ENCODE assay signal across 9 cellular contexts in the genomic region with DNA sequence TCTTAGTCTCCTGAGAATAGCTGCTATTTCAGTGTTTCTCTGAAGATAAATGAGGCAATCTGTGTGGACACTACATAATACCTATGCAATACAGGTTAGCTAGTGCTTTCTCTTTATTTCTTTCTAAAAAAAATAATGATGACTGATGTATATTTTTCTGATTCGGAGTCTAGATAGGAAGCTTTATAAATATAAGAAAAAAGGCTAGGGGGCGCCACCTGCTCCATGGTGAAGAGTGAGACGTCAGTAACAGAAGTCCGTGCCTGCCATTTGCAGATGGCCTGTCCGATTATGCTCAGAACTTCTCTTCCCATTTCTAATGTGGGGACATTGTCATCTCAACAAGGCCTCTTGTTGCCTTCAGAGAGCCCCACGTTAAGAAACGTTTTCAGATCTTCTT. TPM values are rescaled to one million over a fixed set of nuclear protein-coding genes. Genes with fewer than 3 reads are reported as not detected.
DNase-seq lines count a peak whose midpoint lies in the region; ATAC-seq and TF ChIP-seq lines count a peak whose summit lies in the region.
"Had no signal": no experiment of that assay in that cellular context is flagged by ENCODE, and none has a peak within 500 bp of the region (broad histone marks: within the 10 kb centered on the region; RNA-seq: fewer than 3 reads in every experiment).

No MANE protein-coding gene starts in this region.

- POLR2A ChIA-PET in AG04450 (lab: Yijun Ruan, JAX) = interaction anchor here (1.0 kb wide), 1 partner anchor 27 kb away, joined by 3 read pairs; a partner anchor contains a TSS

- DNase-seq in AG04450 (ENCODE audit: low read depth, low spot score) (no peak), COR-L47 (lab: John Stamatoyannopoulos, UW) (peak; percentile 15), OCI-M1 (lab: John Stamatoyannopoulos, UW) (peak; percentile 28), fibroblast of peridontal ligament (ENCODE audit: extremely low read depth) (peak; percentile 20), medulla oblongata (ENCODE audit: extremely low spot score) (no peak), KG1 (lab: John Stamatoyannopoulos, UW) (no peak)

- H3K9me3 ChIP-seq in AG04450 (ENCODE audit: control insufficient read depth, insufficient read depth, low read length) = no peaks in the 10 kb centered on the region; the same call in 1 of the 2 replicates
- H3K9me3 ChIP-seq: HAP-1 had no signal

- TF ChIP-seq CTCF in AG04450 (IDR thresholded peaks at IDR 0.05; ENCODE audit: low read depth, low read length) = peak; percentile 43

- H3K4me3 ChIP-seq in AG04450 (ENCODE audit: low read depth, low read length) = no peak overlapping the region
- H3K4me3 ChIP-seq: HAP-1 had no signal

- no peak overlapping the region for H3K27ac ChIP-seq in AG04450 (ENCODE audit: low read depth, low read length)

- H3K27me3 ChIP-seq in AG04450 (ENCODE audit: control insufficient read depth, insufficient read depth, low read length) = no peaks in the 10 kb centered on the region

- ATAC-seq in GM18511 (IDR thresholded peaks at IDR 0.05; ENCODE audit: unreplicated experiment) (no peak), HG02623 (IDR thresholded peaks at IDR 0.05; ENCODE audit: unreplicated experiment) (no peak)

- CTCF ChIA-PET in AG04450 (lab: Charles Lee) = interaction anchor here (0.8 to 4.7 kb wide), 10 partner anchors 12 to 371 kb away, joined by 3 to 42 read pairs (median 3); no protein-coding TSS in a partner anchor

RNA-seq across cellular contexts. Expression of a gene that starts 26.4 kb away (rescaled TPM):
- 1,269 and 1,338 TPM in 2 replicates for polyA plus RNA-seq in AG04450 (2011; rRNA removed)
- polyA minus RNA-seq in AG04450 (2011; rRNA and poly(A)+ RNA removed) = 337 and 391 TPM in 2 replicates

RNA-seq across cellular contexts. Expression of a gene that starts 49.0 kb away (rescaled TPM):
- polyA plus RNA-seq in AG04450 (2011; rRNA removed) = 0.10 and 0.11 TPM in 2 replicates
- 0.14 and 0.17 TPM in 2 replicates for polyA minus RNA-seq in AG04450 (2011; rRNA and poly(A)+ RNA removed)

Comparison
In these comparisons a context has a peak if more than half of its experiments do, and no peak if none do; other contexts are left out.
1. DNase-seq: peak in COR-L47 (single experiment), OCI-M1 (single experiment) and fibroblast of peridontal ligament (single experiment); none in AG04450 (single experiment), medulla oblongata (single experiment) and KG1 (single experiment).